In genomic region chr3:34218706-34219105, GRCh38 we compare ENCODE assay signal across 25 cellular contexts.
"Had no signal": no experiment of that assay in that cellular context is flagged by ENCODE, and none has a peak within 500 bp of the region (broad histone marks: within the 10 kb centered on the region; RNA-seq: fewer than 3 reads in every experiment).

No MANE protein-coding gene starts in this region.

- H3K4me3 Mint-ChIP-seq: central memory CD8-positive, alpha-beta T cell; memory B cell; natural killer cell treated with Interleukin-12 subunit alpha and Interleukin-12 subunit beta and Interleukin-15 and Interleukin-18, amount 100 ng/mL, for 72 hours had no signal

- H3K27me3 Mint-ChIP-seq: memory B cell had no signal

- H3K9me3 Mint-ChIP-seq: central memory CD8-positive, alpha-beta T cell; memory B cell; natural killer cell treated with Interleukin-12 subunit alpha and Interleukin-12 subunit beta and Interleukin-15 and Interleukin-18, amount 100 ng/mL, for 72 hours had no signal

- H3K4me1 Mint-ChIP-seq: central memory CD8-positive, alpha-beta T cell had no signal

- H3K36me3 Mint-ChIP-seq: natural killer cell treated with Interleukin-12 subunit alpha and Interleukin-12 subunit beta and Interleukin-15 and Interleukin-18, amount 100 ng/mL, for 72 hours had no signal

- H3K36me3 ChIP-seq: heart right ventricle, right lobe of liver, thoracic aorta had no signal

- H3K27me3 ChIP-seq: right lobe of liver had no signal

- H3K27ac ChIP-seq: heart right ventricle, right lobe of liver, VCaP had no signal

- H3K27ac Mint-ChIP-seq: memory B cell; natural killer cell treated with Interleukin-12 subunit alpha and Interleukin-12 subunit beta and Interleukin-15 and Interleukin-18, amount 100 ng/mL, for 72 hours had no signal

- H3K4me3 ChIP-seq: heart right ventricle, right lobe of liver, thoracic aorta had no signal

- ATAC-seq: heart right ventricle; natural killer cell treated with Interleukin-12 subunit alpha and Interleukin-12 subunit beta and Interleukin-15 and Interleukin-18, amount 100 ng/mL, for 72 hours; right lobe of liver had no signal

- H3K9me3 ChIP-seq: heart right ventricle, right lobe of liver, thoracic aorta had no signal

- DNase-seq: activated CD4-positive, alpha-beta T cell treated with anti-CD3 and anti-CD28 coated beads for 48 hours; activated CD4-positive, alpha-beta T cell treated with anti-CD3 and anti-CD28 coated beads, Interleukin-2, amount 50 U/mL, for 48 hours; activated CD8-positive, alpha-beta memory T cell treated with anti-CD3 and anti-CD28 coated beads, Interleukin-2, amount 50 U/mL, for 4 hours; activated gamma-delta T cell treated with Interleukin-2 at 50 U/mL for 16 hours; activated naive CD4-positive, alpha-beta T cell treated with anti-CD3 and anti-CD28 coated beads, Interleukin-2, amount 50 U/mL, for 16 hours; activated T-cell treated with anti-CD3 and anti-CD28 coated beads, Interleukin-2, amount 50 U/mL, for 1 hour; amniotic stem cell; dermis blood vessel endothelial cell; effector CD8-positive, alpha-beta T cell; erythroblast; foreskin melanocyte; heart right ventricle; right lobe of liver; stimulated activated CD4-positive, alpha-beta T cell treated with anti-CD3 and anti-CD28 coated beads, Interleukin-2, amount 100 ng/mL, for 48 hours; stimulated activated naive CD4-positive, alpha-beta T cell treated with Interleukin-2 at 50 U/mL for 16 hours; T-helper 1 cell; trophoblast cell had no signal

- FAIRE-seq: bronchial epithelial cell, colon, urothelium cell line had no signal

- H3K4me1 ChIP-seq: heart right ventricle, right lobe of liver had no signal
